Comparison of ENCODE assay signal across 7 cellular contexts in the genomic region with DNA sequence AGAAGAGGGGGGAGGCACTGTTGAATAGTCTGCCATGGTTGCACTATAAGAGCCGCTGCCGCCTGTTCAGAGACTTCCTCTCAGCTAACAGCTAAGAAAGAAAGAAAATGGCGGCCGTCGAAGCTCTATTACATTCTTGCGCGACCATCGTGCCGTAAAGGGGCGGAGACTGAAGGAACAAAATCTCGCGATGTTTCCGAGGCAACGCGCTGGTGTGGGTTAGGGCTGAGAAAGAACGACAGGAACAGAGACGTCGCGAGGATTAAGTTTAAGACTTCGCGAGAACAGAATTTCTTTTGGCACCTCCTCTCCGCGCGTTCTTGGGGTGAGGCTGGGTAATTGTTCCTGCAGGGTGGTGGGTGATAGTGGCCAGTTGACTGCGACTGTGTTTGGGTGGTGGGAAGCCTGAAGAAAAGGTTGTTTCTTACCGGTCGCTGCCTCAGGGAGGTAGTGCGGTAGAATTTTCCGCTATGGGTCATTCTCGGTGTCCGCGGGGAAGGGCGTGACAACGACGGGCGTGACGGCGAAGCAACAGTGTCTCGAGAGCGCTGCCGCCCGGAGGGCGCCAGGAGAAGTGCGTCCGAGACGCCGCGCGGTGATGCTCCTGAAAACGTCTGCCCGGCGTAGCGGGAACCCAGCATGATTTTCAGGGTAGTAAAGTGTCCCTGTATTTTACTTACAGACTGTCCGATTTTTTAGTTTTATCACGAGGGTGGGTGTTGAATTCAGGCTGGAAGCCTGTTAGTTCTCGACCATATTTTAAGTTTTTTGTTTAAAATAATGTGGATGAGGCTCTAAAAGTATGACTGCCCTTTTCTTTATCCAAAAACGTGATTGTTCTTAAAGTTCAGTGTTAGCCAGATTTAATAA. TPM values are rescaled to one million over a fixed set of nuclear protein-coding genes. Genes with fewer than 3 reads are reported as not detected.
DNase-seq lines count a peak whose midpoint lies in the region; ATAC-seq and TF ChIP-seq lines count a peak whose summit lies in the region.

A gene with protein sequence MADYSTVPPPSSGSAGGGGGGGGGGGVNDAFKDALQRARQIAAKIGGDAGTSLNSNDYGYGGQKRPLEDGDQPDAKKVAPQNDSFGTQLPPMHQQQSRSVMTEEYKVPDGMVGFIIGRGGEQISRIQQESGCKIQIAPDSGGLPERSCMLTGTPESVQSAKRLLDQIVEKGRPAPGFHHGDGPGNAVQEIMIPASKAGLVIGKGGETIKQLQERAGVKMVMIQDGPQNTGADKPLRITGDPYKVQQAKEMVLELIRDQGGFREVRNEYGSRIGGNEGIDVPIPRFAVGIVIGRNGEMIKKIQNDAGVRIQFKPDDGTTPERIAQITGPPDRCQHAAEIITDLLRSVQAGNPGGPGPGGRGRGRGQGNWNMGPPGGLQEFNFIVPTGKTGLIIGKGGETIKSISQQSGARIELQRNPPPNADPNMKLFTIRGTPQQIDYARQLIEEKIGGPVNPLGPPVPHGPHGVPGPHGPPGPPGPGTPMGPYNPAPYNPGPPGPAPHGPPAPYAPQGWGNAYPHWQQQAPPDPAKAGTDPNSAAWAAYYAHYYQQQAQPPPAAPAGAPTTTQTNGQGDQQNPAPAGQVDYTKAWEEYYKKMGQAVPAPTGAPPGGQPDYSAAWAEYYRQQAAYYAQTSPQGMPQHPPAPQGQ (minus strand): TSS at position 104 of the 870 bp plus-strand sequence. CDS start 68 bp downstream, at position 36.

- peaks cover 0 to 4% of the 10 kb centered on the region in 2 donors for H3K36me3 ChIP-seq in ascending aorta

- peak within 1 kb of the TSS; percentile 97 to 98 for H3K27ac ChIP-seq in ascending aorta

- intact Hi-C loops in ascending aorta (cut with DNase I), result loop anchor here (1.0 to 2.0 kb wide), 4 partner anchors 25 to 220 kb away; a partner anchor contains a TSS

- TF ChIP-seq CTCF in ascending aorta (IDR thresholded peaks at IDR 0.05), result peak; percentile 84 to 86 (median 86)

- ATAC-seq in GM18498 (IDR thresholded peaks at IDR 0.05; ENCODE audit: unreplicated experiment), result peak; percentile 81
- peak; percentile 74 for ATAC-seq in HG02938 (IDR thresholded peaks at IDR 0.05; ENCODE audit: unreplicated experiment)

- peaks cover 0 to 32% of the 10 kb centered on the region in 2 donors for H3K4me1 ChIP-seq in ascending aorta

- no peaks in the 10 kb centered on the region for H3K27me3 ChIP-seq in ascending aorta

- DNase-seq in NCI-H1694 treated with DMSO at 0.1 percent for 48 hours (lab: John Stamatoyannopoulos, UW) (peak; percentile 99), T-helper 2 cell (peak; percentile 73 to 99 (median 92)), ascending aorta (ENCODE audit: low spot score in 2 of 2) (peak; percentile 86 to 98), hepatic stellate cell (ENCODE audit: low spot score) (peak; percentile 86), renal cortical epithelial cell (ENCODE audit: low read depth) (peak; percentile 98)

- no peaks in the 10 kb centered on the region for H3K9me3 ChIP-seq in ascending aorta

- H3K4me3 ChIP-seq in ascending aorta, result peak within 1 kb of the TSS; percentile 67 to 86

RNA-seq across cellular contexts. Expression of the gene that starts here (rescaled TPM):
- total RNA-seq in ascending aorta, result 90.3 TPM
- 106 and 154 TPM in 2 replicates for total RNA-seq in renal cortical epithelial cell

Comparison
In these comparisons a context has a peak if more than half of its experiments do, and no peak if none do; other contexts are left out.
1. Peak in every context shown above with its lines: DNase-seq, ATAC-seq, H3K4me3 ChIP-seq and H3K27ac ChIP-seq.